ENCODE assay signal across 9 cellular contexts in the genomic region with DNA sequence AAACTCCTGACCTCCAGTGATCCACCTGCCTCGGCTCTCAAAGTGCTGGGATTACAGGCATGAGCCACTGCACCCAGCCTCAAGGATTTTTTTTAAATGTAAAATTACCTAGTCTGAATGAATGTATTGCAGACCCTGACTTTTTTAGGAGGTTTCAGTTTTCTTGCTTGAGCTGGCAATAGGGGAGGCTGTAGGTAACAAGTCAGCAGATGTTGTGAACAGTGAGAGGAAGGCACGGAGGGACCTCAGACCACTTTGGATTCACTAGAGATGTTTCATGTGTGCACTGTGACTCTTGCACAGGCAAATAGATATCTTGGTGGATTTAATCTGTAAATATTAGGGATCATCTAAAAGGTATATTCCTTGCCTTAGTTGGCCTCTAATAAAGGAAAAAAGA. TPM values are rescaled to one million over a fixed set of nuclear protein-coding genes. Genes with fewer than 3 reads are reported as not detected.
DNase-seq lines count a peak whose midpoint lies in the region; ATAC-seq and TF ChIP-seq lines count a peak whose summit lies in the region.
"Had no signal": no experiment of that assay in that cellular context is flagged by ENCODE, and none has a peak within 500 bp of the region (broad histone marks: within the 10 kb centered on the region; RNA-seq: fewer than 3 reads in every experiment).

No MANE protein-coding gene starts in this region.

- H3K4me3 ChIP-seq in DOHH2 (ENCODE audit: low read length) (no peak overlapping the region), KMS-11 (IDR thresholded peaks at IDR 0.05; ENCODE audit: insufficient read depth, low read depth, low read length) (no peak overlapping the region), neural progenitor cell (peak overlapping the region; percentile 20)
- H3K4me3 ChIP-seq: lung had no signal

- H4K20me1 ChIP-seq in DOHH2 (ENCODE audit: control insufficient read depth, insufficient read depth, low read depth, low read length) (peaks cover 51% of the 10 kb centered on the region), KMS-11 (ENCODE audit: insufficient read depth) (peaks cover 29% of the 10 kb centered on the region), neural progenitor cell (ENCODE audit: low read depth) (peaks cover 99% of the 10 kb centered on the region)

- peak overlapping the region; percentile 4 to 20 (median 17) for H3K4me3 Mint-ChIP-seq in brain
- peak overlapping the region; percentile 24 for H3K4me3 Mint-ChIP-seq in neural progenitor cell

- peaks cover 80% of the 10 kb centered on the region for H3K4me1 ChIP-seq in DOHH2 (ENCODE audit: control insufficient read depth, low read length)
- H3K4me1 ChIP-seq in KMS-11 (ENCODE audit: low read depth, poor library complexity, severe bottlenecking) = peaks cover 89% of the 10 kb centered on the region
- peaks cover 64% of the 10 kb centered on the region for H3K4me1 ChIP-seq in neural progenitor cell

- no peak for DNase-seq in neural progenitor cell (ENCODE audit: low spot score)
- DNase-seq in DMS53 treated with DMSO at 0.1 percent for 48 hours (lab: John Stamatoyannopoulos, UW; ENCODE audit: unreplicated experiment) = no peak
- no peak for DNase-seq in NCI-H1694 treated with DMSO at 0.1 percent for 48 hours (lab: John Stamatoyannopoulos, UW)
- DNase-seq: cortex of kidney had no signal

- H3F3A ChIP-seq in DOHH2 (ENCODE audit: control insufficient read depth, insufficient read depth) = no peaks in the 10 kb centered on the region
- peaks cover 35% of the 10 kb centered on the region for H3F3A ChIP-seq in neural progenitor cell (ENCODE audit: low read depth)

- H3K36me3 ChIP-seq in DOHH2 (ENCODE audit: control insufficient read depth, low read length) (peaks cover 85% of the 10 kb centered on the region), KMS-11 (ENCODE audit: insufficient read depth) (no peaks in the 10 kb centered on the region), neural progenitor cell (no peaks in the 10 kb centered on the region)

- peaks cover 100% of the 10 kb centered on the region for H3K79me2 ChIP-seq in DOHH2 (ENCODE audit: control insufficient read depth, low read length)
- H3K79me2 ChIP-seq in KMS-11 (ENCODE audit: insufficient read depth, low read depth) = peaks cover 100% of the 10 kb centered on the region
- peaks cover 100% of the 10 kb centered on the region for H3K79me2 ChIP-seq in neural progenitor cell (ENCODE audit: low read depth)

- H3K27me3 ChIP-seq in DOHH2 (ENCODE audit: control insufficient read depth, low read length) (no peaks in the 10 kb centered on the region), KMS-11 (ENCODE audit: insufficient read depth, low read depth) (no peaks in the 10 kb centered on the region), neural progenitor cell (no peaks in the 10 kb centered on the region)

- ATAC-seq in GM18498 (IDR thresholded peaks at IDR 0.05; ENCODE audit: unreplicated experiment) = no peak

- H3K9me3 Mint-ChIP-seq in brain (no peaks in the 10 kb centered on the region), neural progenitor cell (no peaks in the 10 kb centered on the region)

- no peaks in the 10 kb centered on the region for H3K9me2 ChIP-seq in DOHH2 (replicated peaks; ENCODE audit: control insufficient read depth, low read length)

- H3K4me1 Mint-ChIP-seq in brain (peaks cover 84% of the 10 kb centered on the region), neural progenitor cell (peaks cover 55% of the 10 kb centered on the region)

- peaks cover 32% of the 10 kb centered on the region for H3K36me3 Mint-ChIP-seq in brain
- H3K36me3 Mint-ChIP-seq in neural progenitor cell = peaks cover 13% of the 10 kb centered on the region

- no peak overlapping the region for H3K27ac ChIP-seq in DOHH2 (ENCODE audit: low read depth, low read length)
- peak overlapping the region; percentile 38; the same call in 1 of the 2 replicates for H3K27ac ChIP-seq in KMS-11
- H3K27ac ChIP-seq in neural progenitor cell = peak overlapping the region; percentile 42

- H3K9ac ChIP-seq in KMS-11 = peak overlapping the region; percentile 10; the same call in 1 of the 2 replicates
- no peak overlapping the region for H3K9ac ChIP-seq in neural progenitor cell

- H3K27me3 Mint-ChIP-seq in brain (no peaks in the 10 kb centered on the region), neural progenitor cell (ENCODE audit: insufficient read depth, low read depth) (no peaks in the 10 kb centered on the region)

- H3K4me2 ChIP-seq in DOHH2 (ENCODE audit: low read length) = 0 out of 2 replicates have a peak overlapping the region, but pooled peaks have one; percentile 1
- H3K4me2 ChIP-seq in KMS-11 = peak overlapping the region; percentile 99
- peak overlapping the region; percentile 56 for H3K4me2 ChIP-seq in neural progenitor cell

- H3K9me3 ChIP-seq in DOHH2 (ENCODE audit: control insufficient read depth, insufficient read depth, low read length) (no peaks in the 10 kb centered on the region), neural progenitor cell (ENCODE audit: low read depth) (no peaks in the 10 kb centered on the region)

- TF ChIP-seq CTCF in DOHH2 (IDR thresholded peaks at IDR 0.05; ENCODE audit: low read depth, low read length, poor library complexity, severe bottlenecking) (no peak), KMS-11 (conservative IDR thresholded peaks at IDR 0.05; ENCODE audit: low read depth, low read length) (no peak), brain (conservative IDR thresholded peaks at IDR 0.05) (no peak), neural progenitor cell (IDR thresholded peaks at IDR 0.05) (no peak)

- no peak overlapping the region for H2AFZ ChIP-seq in KMS-11 (ENCODE audit: low read depth)
- no peak overlapping the region for H2AFZ ChIP-seq in neural progenitor cell (replicated peaks)

- peak overlapping the region in 4 of 5 experiments; percentile 6 to 53 (median 38) for H3K27ac Mint-ChIP-seq in brain
- no peak overlapping the region for H3K27ac Mint-ChIP-seq in neural progenitor cell

RNA-seq across cellular contexts. Expression of a gene that starts 6.4 kb away (rescaled TPM):
- 119 TPM for polyA plus RNA-seq in brain (ENCODE audit: insufficient read depth, low read depth, low replicate concordance)
- total RNA-seq in neural progenitor cell (ENCODE audit: low replicate concordance) = 140 and 228 TPM in 2 replicates

RNA-seq across cellular contexts. Expression of a gene that starts 27.7 kb away (rescaled TPM):
- polyA plus RNA-seq in brain (ENCODE audit: insufficient read depth, low read depth, low replicate concordance) = 1.3 TPM
- 26.8 and 38.2 TPM in 2 replicates for total RNA-seq in neural progenitor cell (ENCODE audit: low replicate concordance)

Comparison
In these comparisons a context has a peak if more than half of its experiments do, and no peak if none do; other contexts are left out.
1. H3K4me2 ChIP-seq: peak in every context shown above with its lines; median percentile 99 in KMS-11; 56 in neural progenitor cell; 1 in DOHH2.